In genomic region chr2:227703280-227703732, GRCh38 we compare ENCODE assay signal across 1 cellular context.
A peak's percentile ranks its signal among the peaks of the same experiment; 100 is the strongest.
TF ChIP-seq lines count a peak whose summit lies in the region.

No MANE protein-coding gene starts in this region.

TF ChIP-seq in HepG2, 621 proteins besides CTCF, POLR2A, EP300 and RAD21 (continued from another document and continues in another):
- TF ChIP-seq, protein P1, sequence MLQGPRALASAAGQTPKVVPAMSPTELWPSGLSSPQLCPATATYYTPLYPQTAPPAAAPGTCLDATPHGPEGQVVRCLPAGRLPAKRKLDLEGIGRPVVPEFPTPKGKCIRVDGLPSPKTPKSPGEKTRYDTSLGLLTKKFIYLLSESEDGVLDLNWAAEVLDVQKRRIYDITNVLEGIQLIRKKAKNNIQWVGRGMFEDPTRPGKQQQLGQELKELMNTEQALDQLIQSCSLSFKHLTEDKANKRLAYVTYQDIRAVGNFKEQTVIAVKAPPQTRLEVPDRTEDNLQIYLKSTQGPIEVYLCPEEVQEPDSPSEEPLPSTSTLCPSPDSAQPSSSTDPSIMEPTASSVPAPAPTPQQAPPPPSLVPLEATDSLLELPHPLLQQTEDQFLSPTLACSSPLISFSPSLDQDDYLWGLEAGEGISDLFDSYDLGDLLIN (CRISPR knock-in tag; IDR thresholded peaks at IDR 0.05; ENCODE audit: borderline replicate concordance): no peak
- no peak for TF ChIP-seq TOE1 (CRISPR knock-in tag; IDR thresholded peaks at IDR 0.05)
- 0 out of 2 replicates have a peak, but pooled peaks have one; percentile 25 for TF ChIP-seq HNF4A (CRISPR knock-in tag; IDR thresholded peaks at IDR 0.05)
- TF ChIP-seq RBAK (CRISPR knock-in tag; IDR thresholded peaks at IDR 0.05): no peak
- TF ChIP-seq PLRG1 (conservative IDR thresholded peaks at IDR 0.05): no peak
- TF ChIP-seq, protein P2, sequence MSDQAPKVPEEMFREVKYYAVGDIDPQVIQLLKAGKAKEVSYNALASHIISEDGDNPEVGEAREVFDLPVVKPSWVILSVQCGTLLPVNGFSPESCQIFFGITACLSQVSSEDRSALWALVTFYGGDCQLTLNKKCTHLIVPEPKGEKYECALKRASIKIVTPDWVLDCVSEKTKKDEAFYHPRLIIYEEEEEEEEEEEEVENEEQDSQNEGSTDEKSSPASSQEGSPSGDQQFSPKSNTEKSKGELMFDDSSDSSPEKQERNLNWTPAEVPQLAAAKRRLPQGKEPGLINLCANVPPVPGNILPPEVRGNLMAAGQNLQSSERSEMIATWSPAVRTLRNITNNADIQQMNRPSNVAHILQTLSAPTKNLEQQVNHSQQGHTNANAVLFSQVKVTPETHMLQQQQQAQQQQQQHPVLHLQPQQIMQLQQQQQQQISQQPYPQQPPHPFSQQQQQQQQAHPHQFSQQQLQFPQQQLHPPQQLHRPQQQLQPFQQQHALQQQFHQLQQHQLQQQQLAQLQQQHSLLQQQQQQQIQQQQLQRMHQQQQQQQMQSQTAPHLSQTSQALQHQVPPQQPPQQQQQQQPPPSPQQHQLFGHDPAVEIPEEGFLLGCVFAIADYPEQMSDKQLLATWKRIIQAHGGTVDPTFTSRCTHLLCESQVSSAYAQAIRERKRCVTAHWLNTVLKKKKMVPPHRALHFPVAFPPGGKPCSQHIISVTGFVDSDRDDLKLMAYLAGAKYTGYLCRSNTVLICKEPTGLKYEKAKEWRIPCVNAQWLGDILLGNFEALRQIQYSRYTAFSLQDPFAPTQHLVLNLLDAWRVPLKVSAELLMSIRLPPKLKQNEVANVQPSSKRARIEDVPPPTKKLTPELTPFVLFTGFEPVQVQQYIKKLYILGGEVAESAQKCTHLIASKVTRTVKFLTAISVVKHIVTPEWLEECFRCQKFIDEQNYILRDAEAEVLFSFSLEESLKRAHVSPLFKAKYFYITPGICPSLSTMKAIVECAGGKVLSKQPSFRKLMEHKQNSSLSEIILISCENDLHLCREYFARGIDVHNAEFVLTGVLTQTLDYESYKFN (CRISPR knock-in tag; conservative IDR thresholded peaks at IDR 0.05): peak; percentile 32; the same call in 1 of the 2 replicates
- no peak for TF ChIP-seq ZBTB7B (CRISPR knock-in tag; IDR thresholded peaks at IDR 0.05)
- TF ChIP-seq, protein P3, sequence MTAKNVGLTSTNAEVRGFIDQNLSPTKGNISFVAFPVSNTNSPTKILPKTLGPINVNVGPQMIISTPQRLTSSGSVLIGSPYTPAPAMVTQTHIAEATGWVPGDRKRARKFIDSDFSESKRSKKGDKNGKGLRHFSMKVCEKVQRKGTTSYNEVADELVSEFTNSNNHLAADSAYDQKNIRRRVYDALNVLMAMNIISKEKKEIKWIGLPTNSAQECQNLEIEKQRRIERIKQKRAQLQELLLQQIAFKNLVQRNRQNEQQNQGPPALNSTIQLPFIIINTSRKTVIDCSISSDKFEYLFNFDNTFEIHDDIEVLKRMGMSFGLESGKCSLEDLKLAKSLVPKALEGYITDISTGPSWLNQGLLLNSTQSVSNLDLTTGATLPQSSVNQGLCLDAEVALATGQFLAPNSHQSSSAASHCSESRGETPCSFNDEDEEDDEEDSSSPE (CRISPR knock-in tag; IDR thresholded peaks at IDR 0.05): no peak
- TF ChIP-seq SNRNP70 (IDR thresholded peaks at IDR 0.05; ENCODE audit: low read depth, low read length): no peak
- no peak for TF ChIP-seq ZNF383 (CRISPR knock-in tag; IDR thresholded peaks at IDR 0.05; ENCODE audit: borderline replicate concordance)
- no peak for TF ChIP-seq JUND (CRISPR knock-in tag; IDR thresholded peaks at IDR 0.05)
- TF ChIP-seq ZFP36 (IDR thresholded peaks at IDR 0.05; ENCODE audit: borderline replicate concordance, low read depth, low read length, partially characterized antibody): no peak
- no peak for TF ChIP-seq KLF6 (CRISPR knock-in tag; IDR thresholded peaks at IDR 0.05)
- TF ChIP-seq ARNT2 (CRISPR knock-in tag; IDR thresholded peaks at IDR 0.05; ENCODE audit: low read depth): no peak
- no peak for TF ChIP-seq NR2F6 (IDR thresholded peaks at IDR 0.05)
- no peak for TF ChIP-seq NR2F6 (CRISPR knock-in tag; IDR thresholded peaks at IDR 0.05)
- no peak for TF ChIP-seq ZNF839 (CRISPR knock-in tag; IDR thresholded peaks at IDR 0.05; ENCODE audit: borderline replicate concordance)
- no peak for TF ChIP-seq ZNF747 (CRISPR knock-in tag; IDR thresholded peaks at IDR 0.05; ENCODE audit: borderline replicate concordance)
- TF ChIP-seq, protein P4, sequence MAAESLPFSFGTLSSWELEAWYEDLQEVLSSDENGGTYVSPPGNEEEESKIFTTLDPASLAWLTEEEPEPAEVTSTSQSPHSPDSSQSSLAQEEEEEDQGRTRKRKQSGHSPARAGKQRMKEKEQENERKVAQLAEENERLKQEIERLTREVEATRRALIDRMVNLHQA (CRISPR knock-in tag; IDR thresholded peaks at IDR 0.05): no peak
- no peak for TF ChIP-seq ZNF883 (CRISPR knock-in tag; IDR thresholded peaks at IDR 0.05; ENCODE audit: not compliant biosample characterization)
- TF ChIP-seq HDAC1 (CRISPR knock-in tag; IDR thresholded peaks at IDR 0.05): 0 out of 2 replicates have a peak, but pooled peaks have one; percentile 33
- TF ChIP-seq ATF4 (CRISPR knock-in tag; IDR thresholded peaks at IDR 0.05): no peak
- no peak for TF ChIP-seq SMARCE1 (IDR thresholded peaks at IDR 0.05; ENCODE audit: borderline replicate concordance)
- TF ChIP-seq, protein P5, sequence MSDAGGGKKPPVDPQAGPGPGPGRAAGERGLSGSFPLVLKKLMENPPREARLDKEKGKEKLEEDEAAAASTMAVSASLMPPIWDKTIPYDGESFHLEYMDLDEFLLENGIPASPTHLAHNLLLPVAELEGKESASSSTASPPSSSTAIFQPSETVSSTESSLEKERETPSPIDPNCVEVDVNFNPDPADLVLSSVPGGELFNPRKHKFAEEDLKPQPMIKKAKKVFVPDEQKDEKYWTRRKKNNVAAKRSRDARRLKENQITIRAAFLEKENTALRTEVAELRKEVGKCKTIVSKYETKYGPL (CRISPR knock-in tag; IDR thresholded peaks at IDR 0.05): no peak
- TF ChIP-seq ZBTB8A (CRISPR knock-in tag; IDR thresholded peaks at IDR 0.05; ENCODE audit: borderline replicate concordance, low read depth): no peak
- TF ChIP-seq ZNF678 (CRISPR knock-in tag; IDR thresholded peaks at IDR 0.05): no peak
- TF ChIP-seq ZNF235 (CRISPR knock-in tag; IDR thresholded peaks at IDR 0.05; ENCODE audit: borderline replicate concordance): no peak
- TF ChIP-seq ZUFSP (CRISPR knock-in tag; IDR thresholded peaks at IDR 0.05; ENCODE audit: borderline replicate concordance): no peak
- TF ChIP-seq SALL2 (CRISPR knock-in tag; IDR thresholded peaks at IDR 0.05): no peak
- TF ChIP-seq HNRNPL (IDR thresholded peaks at IDR 0.05; ENCODE audit: low read depth, low read length): no peak
- TF ChIP-seq, protein P6, sequence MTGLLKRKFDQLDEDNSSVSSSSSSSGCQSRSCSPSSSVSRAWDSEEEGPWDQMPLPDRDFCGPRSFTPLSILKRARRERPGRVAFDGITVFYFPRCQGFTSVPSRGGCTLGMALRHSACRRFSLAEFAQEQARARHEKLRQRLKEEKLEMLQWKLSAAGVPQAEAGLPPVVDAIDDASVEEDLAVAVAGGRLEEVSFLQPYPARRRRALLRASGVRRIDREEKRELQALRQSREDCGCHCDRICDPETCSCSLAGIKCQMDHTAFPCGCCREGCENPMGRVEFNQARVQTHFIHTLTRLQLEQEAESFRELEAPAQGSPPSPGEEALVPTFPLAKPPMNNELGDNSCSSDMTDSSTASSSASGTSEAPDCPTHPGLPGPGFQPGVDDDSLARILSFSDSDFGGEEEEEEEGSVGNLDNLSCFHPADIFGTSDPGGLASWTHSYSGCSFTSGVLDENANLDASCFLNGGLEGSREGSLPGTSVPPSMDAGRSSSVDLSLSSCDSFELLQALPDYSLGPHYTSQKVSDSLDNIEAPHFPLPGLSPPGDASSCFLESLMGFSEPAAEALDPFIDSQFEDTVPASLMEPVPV (CRISPR knock-in tag; IDR thresholded peaks at IDR 0.05): no peak
- TF ChIP-seq, protein P7, sequence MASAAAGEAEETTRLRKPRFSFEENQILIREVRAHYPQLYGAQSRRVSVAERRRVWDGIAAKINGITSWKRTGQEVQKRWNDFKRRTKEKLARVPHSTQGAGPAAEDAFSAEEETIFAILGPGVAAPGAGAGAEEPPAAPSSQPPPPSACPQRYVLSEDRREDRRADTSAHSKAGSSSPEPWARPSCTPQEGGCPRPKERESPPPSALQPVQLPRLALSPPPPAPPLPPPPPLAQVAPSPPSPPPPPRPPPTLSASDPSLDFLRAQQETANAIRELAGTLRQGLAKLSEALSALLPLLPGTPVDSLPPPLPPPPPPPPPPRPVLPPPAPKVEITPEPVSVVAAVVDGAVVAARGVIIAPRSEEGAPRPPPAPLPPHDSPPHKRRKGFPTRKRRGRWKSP (CRISPR knock-in tag; IDR thresholded peaks at IDR 0.05): no peak
- no peak for TF ChIP-seq FOXA1 (IDR thresholded peaks at IDR 0.05)
- TF ChIP-seq FOXA1 (CRISPR knock-in tag; IDR thresholded peaks at IDR 0.05): peak; percentile 70
- no peak for TF ChIP-seq ZNF761 (CRISPR knock-in tag; conservative IDR thresholded peaks at IDR 0.05)
- peak; percentile 54; the same call in 1 of the 2 replicates for TF ChIP-seq FOXK1 (CRISPR knock-in tag; IDR thresholded peaks at IDR 0.05; ENCODE audit: borderline replicate concordance, low read depth)
- TF ChIP-seq ZBTB7A (CRISPR knock-in tag; IDR thresholded peaks at IDR 0.05): no peak
- no peak for TF ChIP-seq HNRNPK (IDR thresholded peaks at IDR 0.05; ENCODE audit: low read depth, low read length, poor library complexity, severe bottlenecking)
- TF ChIP-seq AHR (CRISPR knock-in tag; IDR thresholded peaks at IDR 0.05): no peak
- TF ChIP-seq ZNF335 (CRISPR knock-in tag; IDR thresholded peaks at IDR 0.05): no peak
- TF ChIP-seq, protein P8, sequence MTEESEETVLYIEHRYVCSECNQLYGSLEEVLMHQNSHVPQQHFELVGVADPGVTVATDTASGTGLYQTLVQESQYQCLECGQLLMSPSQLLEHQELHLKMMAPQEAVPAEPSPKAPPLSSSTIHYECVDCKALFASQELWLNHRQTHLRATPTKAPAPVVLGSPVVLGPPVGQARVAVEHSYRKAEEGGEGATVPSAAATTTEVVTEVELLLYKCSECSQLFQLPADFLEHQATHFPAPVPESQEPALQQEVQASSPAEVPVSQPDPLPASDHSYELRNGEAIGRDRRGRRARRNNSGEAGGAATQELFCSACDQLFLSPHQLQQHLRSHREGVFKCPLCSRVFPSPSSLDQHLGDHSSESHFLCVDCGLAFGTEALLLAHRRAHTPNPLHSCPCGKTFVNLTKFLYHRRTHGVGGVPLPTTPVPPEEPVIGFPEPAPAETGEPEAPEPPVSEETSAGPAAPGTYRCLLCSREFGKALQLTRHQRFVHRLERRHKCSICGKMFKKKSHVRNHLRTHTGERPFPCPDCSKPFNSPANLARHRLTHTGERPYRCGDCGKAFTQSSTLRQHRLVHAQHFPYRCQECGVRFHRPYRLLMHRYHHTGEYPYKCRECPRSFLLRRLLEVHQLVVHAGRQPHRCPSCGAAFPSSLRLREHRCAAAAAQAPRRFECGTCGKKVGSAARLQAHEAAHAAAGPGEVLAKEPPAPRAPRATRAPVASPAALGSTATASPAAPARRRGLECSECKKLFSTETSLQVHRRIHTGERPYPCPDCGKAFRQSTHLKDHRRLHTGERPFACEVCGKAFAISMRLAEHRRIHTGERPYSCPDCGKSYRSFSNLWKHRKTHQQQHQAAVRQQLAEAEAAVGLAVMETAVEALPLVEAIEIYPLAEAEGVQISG (CRISPR knock-in tag; IDR thresholded peaks at IDR 0.05): no peak
- TF ChIP-seq TEAD2 (CRISPR knock-in tag; IDR thresholded peaks at IDR 0.05): no peak
- no peak for TF ChIP-seq NFE2L2 (IDR thresholded peaks at IDR 0.05; ENCODE audit: low read length)
- TF ChIP-seq MIXL1 (CRISPR knock-in tag; IDR thresholded peaks at IDR 0.05): 0 out of 2 replicates have a peak, but pooled peaks have one; percentile 35
- no peak for TF ChIP-seq GATAD1 (CRISPR knock-in tag; IDR thresholded peaks at IDR 0.05)
- TF ChIP-seq SMYD3 (CRISPR knock-in tag; IDR thresholded peaks at IDR 0.05): no peak
- TF ChIP-seq ZNF432 (CRISPR knock-in tag; IDR thresholded peaks at IDR 0.05; ENCODE audit: borderline replicate concordance): no peak
- TF ChIP-seq TBP (CRISPR knock-in tag; IDR thresholded peaks at IDR 0.05): no peak
- TF ChIP-seq, protein P9, sequence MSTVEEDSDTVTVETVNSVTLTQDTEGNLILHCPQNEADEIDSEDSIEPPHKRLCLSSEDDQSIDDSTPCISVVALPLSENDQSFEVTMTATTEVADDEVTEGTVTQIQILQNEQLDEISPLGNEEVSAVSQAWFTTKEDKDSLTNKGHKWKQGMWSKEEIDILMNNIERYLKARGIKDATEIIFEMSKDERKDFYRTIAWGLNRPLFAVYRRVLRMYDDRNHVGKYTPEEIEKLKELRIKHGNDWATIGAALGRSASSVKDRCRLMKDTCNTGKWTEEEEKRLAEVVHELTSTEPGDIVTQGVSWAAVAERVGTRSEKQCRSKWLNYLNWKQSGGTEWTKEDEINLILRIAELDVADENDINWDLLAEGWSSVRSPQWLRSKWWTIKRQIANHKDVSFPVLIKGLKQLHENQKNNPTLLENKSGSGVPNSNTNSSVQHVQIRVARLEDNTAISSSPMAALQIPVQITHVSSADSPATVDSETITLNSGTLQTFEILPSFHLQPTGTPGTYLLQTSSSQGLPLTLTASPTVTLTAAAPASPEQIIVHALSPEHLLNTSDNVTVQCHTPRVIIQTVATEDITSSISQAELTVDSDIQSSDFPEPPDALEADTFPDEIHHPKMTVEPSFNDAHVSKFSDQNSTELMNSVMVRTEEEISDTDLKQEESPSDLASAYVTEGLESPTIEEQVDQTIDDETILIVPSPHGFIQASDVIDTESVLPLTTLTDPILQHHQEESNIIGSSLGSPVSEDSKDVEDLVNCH (CRISPR knock-in tag; IDR thresholded peaks at IDR 0.05): no peak
- no peak for TF ChIP-seq AKAP8 (CRISPR knock-in tag; IDR thresholded peaks at IDR 0.05)
